8 cellular contexts compared by ENCODE assay signal in the genomic region with DNA sequence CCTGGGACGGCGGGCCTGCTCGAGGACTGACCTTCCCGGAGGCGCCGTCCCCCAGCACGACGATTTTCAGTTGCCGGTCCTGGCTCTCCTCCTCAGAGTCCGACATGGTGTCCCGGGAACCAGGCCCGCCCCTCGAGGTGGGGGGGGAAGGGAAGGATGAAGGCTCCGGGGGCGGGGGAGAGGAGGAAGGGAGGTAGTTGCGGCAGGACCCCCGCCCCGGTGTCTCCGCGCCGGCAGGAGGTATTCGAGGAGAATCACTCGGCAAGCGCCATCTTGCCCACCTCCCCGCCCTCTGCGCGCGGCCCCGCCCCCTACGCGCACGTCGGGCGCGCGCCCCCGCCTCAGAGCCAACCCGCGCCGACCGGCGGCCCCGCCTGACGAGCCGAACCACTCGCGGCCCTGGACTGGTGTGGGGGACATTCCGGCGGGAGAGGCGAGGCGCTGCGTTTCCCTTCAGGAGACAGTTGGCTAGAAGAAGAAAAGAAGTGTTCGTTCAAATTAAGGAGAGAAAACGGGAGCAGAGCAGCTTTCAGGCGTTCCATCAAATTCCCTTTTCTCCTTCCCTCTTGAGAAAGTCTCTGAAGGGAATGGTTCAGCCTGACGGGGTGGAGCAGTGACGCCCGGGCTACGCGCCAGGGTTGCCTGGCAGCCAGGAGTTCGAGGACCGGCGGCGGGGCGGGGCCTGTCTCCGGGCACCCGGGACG. TPM values are rescaled to one million over a fixed set of nuclear protein-coding genes. Genes with fewer than 3 reads are reported as not detected.
A peak's percentile ranks its signal among the peaks of the same experiment; 100 is the strongest.
DNase-seq lines count a peak whose midpoint lies in the region; ATAC-seq and TF ChIP-seq lines count a peak whose summit lies in the region.

A gene (minus strand): TSS at position 296 of the 704 bp plus-strand sequence.

- peak; percentile 48 for DNase-seq in NCI-H1694 (lab: John Stamatoyannopoulos, UW)
- peak; percentile 91 for DNase-seq in amniotic epithelial cell (ENCODE audit: low read depth)
- peak; percentile 95 to 97 (median 96) for DNase-seq in heart left ventricle
- peak; percentile 96 for DNase-seq in pons (ENCODE audit: low spot score)
- peak; percentile 96 for DNase-seq in transverse colon

- in situ Hi-C loops in transverse colon (cut with MboI; ENCODE audit: low pct_ligation_motif_present in 1 of 4, low pct_unique_long_range_greater_than_20kb in 1 of 4, low sequenced_read_pairs in 3 of 4), result no loop called here

- peak within 1 kb of the TSS; percentile 62 to 98 (median 81) for H3K4me3 ChIP-seq in heart left ventricle
- H3K4me3 ChIP-seq in transverse colon, result peak within 1 kb of the TSS; percentile 73 to 97 (median 78)

- H3K9me3 ChIP-seq in heart left ventricle (peaks cover 0 to 5% (median 0%) of the 10 kb centered on the region in 12 donors), transverse colon (no peaks in the 10 kb centered on the region)

- ATAC-seq in GM18498 (IDR thresholded peaks at IDR 0.05; ENCODE audit: unreplicated experiment) (peak; percentile 98), HG02885 (IDR thresholded peaks at IDR 0.05; ENCODE audit: poor library complexity, unreplicated experiment) (peak; percentile 95), heart left ventricle (peak; percentile 98 to 99 (median 98))

- peak within 1 kb of the TSS; percentile 83 to 99 (median 96) for H3K27ac ChIP-seq in heart left ventricle
- peak within 1 kb of the TSS; percentile 90 to 97 (median 94) for H3K27ac ChIP-seq in transverse colon

- H3K36me3 ChIP-seq in heart left ventricle (peaks cover 0 to 1% (median 0%) of the 10 kb centered on the region in 9 donors), transverse colon (no peaks in the 10 kb centered on the region)

- no peak for TF ChIP-seq EP300 in transverse colon (IDR thresholded peaks at IDR 0.05; ENCODE audit: low read depth)

- H3K4me1 ChIP-seq in heart left ventricle (peaks cover 0 to 35% (median 19%) of the 10 kb centered on the region in 12 donors), transverse colon (peaks cover 0 to 33% (median 13%) of the 10 kb centered on the region in 4 donors)

- intact Hi-C loops in T-helper 1 cell treated with Interleukin-12 subunit alpha and Interleukin-12 subunit beta and Interleukin-4 antibody, amounts not matched to agents 30 ng/mL and 1 ng/mL, for 36 hours (cut with micrococcal nuclease), result loop anchor here (1.0 to 10.0 kb wide), 6 partner anchors 31 to 1518 kb away; a partner anchor contains a TSS
- intact Hi-C loops in heart left ventricle (cut with DNase I), result loop anchor here in 5 of 10 donors (5.0 to 10.0 kb wide), 3 partner anchors 67 to 141 kb away; a partner anchor contains a TSS
- intact Hi-C loops in transverse colon (cut with DNase I; ENCODE audit: low total_unique reads), result loop anchor here (5.0 kb wide), 1 partner anchor 58 kb away; a partner anchor contains a TSS

- peak in 1 of 2 donors; percentile 56 for TF ChIP-seq POLR2A in heart left ventricle (IDR thresholded peaks at IDR 0.05)
- peak; percentile 71 for TF ChIP-seq POLR2A in transverse colon (IDR thresholded peaks at IDR 0.05)

- H3K27me3 ChIP-seq in heart left ventricle (peaks cover 0 to 16% (median 4%) of the 10 kb centered on the region in 9 donors), transverse colon (peaks cover 3% of the 10 kb centered on the region)

- 0 to 1% (median 0%) methylated on average over 29 to 68 of the region's 68 CpGs for WGBS in heart left ventricle, 4 donors
- WGBS in transverse colon (ENCODE audit: low coverage in 1 of 2), 2 donors, result 0% methylated on average over 61 of the region's 68 CpGs; no CpG with 5 or more reads in 1 of the 2 donors

- TF ChIP-seq CTCF in heart left ventricle (IDR thresholded peaks at IDR 0.05) (no peak), transverse colon (IDR thresholded peaks at IDR 0.05) (no peak)

RNA-seq across cellular contexts. Expression of the gene that starts here (rescaled TPM):
- total RNA-seq in T-helper 1 cell treated with Interleukin-12 subunit alpha and Interleukin-12 subunit beta and Interleukin-4 antibody, amounts not matched to agents 30 ng/mL and 1 ng/mL, for 36 hours, result 16.9 and 17.1 TPM in 2 replicates
- total RNA-seq in heart left ventricle (10 to 100 TPM; 15.5 to 31.1 (median 18.6) TPM), transverse colon (10 to 100 TPM in 3 of 4 donors, 1 to 10 TPM in 1; 6.4 to 19.5 (median 17.8) TPM)
- 10 to 100 TPM; 11.5 to 17.9 TPM for polyA plus RNA-seq in heart left ventricle

Comparison
In these comparisons a context has a peak if more than half of its experiments do, and no peak if none do; other contexts are left out.
1. Peak in every context shown above with its lines: DNase-seq, ATAC-seq, H3K4me3 ChIP-seq and H3K27ac ChIP-seq.